ENCODE assay signal across 31 cellular contexts in the genomic region with DNA sequence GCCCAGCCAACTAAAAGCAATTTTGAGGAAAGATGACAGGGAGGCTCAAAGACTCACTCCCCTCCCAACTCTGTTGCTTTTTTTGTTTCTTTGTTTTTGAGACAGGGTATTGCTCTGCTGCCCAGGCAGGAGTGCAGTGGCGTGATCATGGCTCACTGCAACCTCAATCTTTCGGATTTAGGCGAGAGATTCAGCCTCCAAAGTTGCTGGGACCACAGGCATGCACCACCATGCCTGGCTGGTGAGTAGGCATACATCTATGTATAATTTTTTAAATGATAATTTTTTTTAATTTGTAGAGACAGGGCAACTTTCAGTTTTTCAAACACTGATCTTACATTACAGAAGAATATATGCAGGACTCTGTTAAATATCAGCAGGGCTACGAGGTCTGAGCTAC. TPM values are rescaled to one million over a fixed set of nuclear protein-coding genes. Genes with fewer than 3 reads are reported as not detected.
A peak's percentile ranks its signal among the peaks of the same experiment; 100 is the strongest.
DNase-seq lines count a peak whose midpoint lies in the region; TF ChIP-seq lines count a peak whose summit lies in the region.
"Had no signal": no experiment of that assay in that cellular context is flagged by ENCODE, and none has a peak within 500 bp of the region (broad histone marks: within the 10 kb centered on the region; RNA-seq: fewer than 3 reads in every experiment).

No MANE protein-coding gene starts in this region.

- CTCF ChIA-PET in AG04450 (lab: Charles Lee) = interaction anchor here (0.5 kb wide), 1 partner anchor 165 kb away, joined by 5 read pairs; no protein-coding TSS in a partner anchor

- H3K4me3 Mint-ChIP-seq in immature natural killer cell = no peak overlapping the region
- H3K4me3 Mint-ChIP-seq: CD4-positive, CD25-positive, alpha-beta regulatory T cell; natural killer cell treated with Interleukin-12 subunit alpha and Interleukin-12 subunit beta and Interleukin-15 and Interleukin-18, amount 100 ng/mL, for 72 hours; stimulated activated naive CD8-positive, alpha-beta T cell treated with anti-CD3 and anti-CD28 coated beads, Interleukin-15, amount 100 ng/mL, for 72 hours; T-helper 17 cell had no signal

- peaks cover 0 to 4% (median 0%) of the 10 kb centered on the region in 3 donors for H3K36me3 Mint-ChIP-seq in immature natural killer cell
- H3K36me3 Mint-ChIP-seq: CD4-positive, CD25-positive, alpha-beta regulatory T cell; natural killer cell treated with Interleukin-12 subunit alpha and Interleukin-12 subunit beta and Interleukin-15 and Interleukin-18, amount 100 ng/mL, for 72 hours had no signal

- peaks cover 0 to 2% (median 0%) of the 10 kb centered on the region in 3 donors for H3K27me3 Mint-ChIP-seq in immature natural killer cell (ENCODE audit: low read depth in 3 of 3)
- H3K27me3 Mint-ChIP-seq: stimulated activated naive CD8-positive, alpha-beta T cell treated with anti-CD3 and anti-CD28 coated beads, Interleukin-15, amount 100 ng/mL, for 72 hours; T-helper 17 cell had no signal

- no peak overlapping the region for H3K27ac Mint-ChIP-seq in immature natural killer cell
- H3K27ac Mint-ChIP-seq: activated T-cell treated with anti-CD3 and anti-CD28 coated beads, Interleukin-2, amount 50 U/mL, for 72 hours; CD4-positive, CD25-positive, alpha-beta regulatory T cell; natural killer cell treated with Interleukin-12 subunit alpha and Interleukin-12 subunit beta and Interleukin-15 and Interleukin-18, amount 100 ng/mL, for 72 hours; T-helper 17 cell had no signal

- no peaks in the 10 kb centered on the region for H3K27me3 ChIP-seq in AG04450 (ENCODE audit: control insufficient read depth, insufficient read depth, low read length)
- H3K27me3 ChIP-seq: vagina had no signal

- DNase-seq in AG04450 (ENCODE audit: low read depth, low spot score) = no peak
- DNase-seq in M059J (ENCODE audit: low read depth) = peak; percentile 26
- DNase-seq in epithelial cell of prostate (ENCODE audit: low read depth, low spot score) = no peak
- DNase-seq in myocyte (ENCODE audit: low read depth) = peak; percentile 34
- no peak for DNase-seq in immature natural killer cell
- no peak for DNase-seq in stimulated activated naive CD4-positive, alpha-beta T cell treated with Interleukin-2 at 50 U/mL for 16 hours (lab: John Stamatoyannopoulos, UW)
- DNase-seq in NCI-H1105 (lab: John Stamatoyannopoulos, UW) = no peak
- no peak for DNase-seq in stimulated activated CD4-positive, alpha-beta T cell treated with anti-CD3 and anti-CD28 coated beads, Interleukin-4, amount 100 ng/mL, for 4 hours
- DNase-seq: activated naive CD4-positive, alpha-beta T cell treated with Interleukin-2 at 50 U/mL for 16 hours; activated T-cell treated with anti-CD3 and anti-CD28 coated beads, Interleukin-2, amount 50 U/mL, for 72 hours; AML-193; Calu3; CD4-positive, CD25-positive, alpha-beta regulatory T cell; DMS79 treated with DMSO at 0.1 percent for 48 hours; effector CD4-positive, alpha-beta T cell; GOT3; KG1; NCI-H1436; NCI-H2081 treated with DMSO at 0.1 percent for 48 hours; NCI-H226; NCI-H526 treated with DMSO at 0.1 percent for 48 hours; PC-9; small intestine; stimulated activated CD4-positive, alpha-beta T cell treated with anti-CD3 and anti-CD28 coated beads, Interleukin-1b, Interleukin-23, amount 100 ng/mL, for 48 hours; stimulated activated CD8-positive, alpha-beta memory T cell treated with anti-CD3 and anti-CD28 coated beads, Interleukin-4, amount 100 ng/mL, for 48 hours; stimulated activated naive CD8-positive, alpha-beta T cell treated with anti-CD3 and anti-CD28 coated beads, Interleukin-15, amount 100 ng/mL, for 72 hours; T-helper 17 cell had no signal

- no peaks in the 10 kb centered on the region for H3K4me1 Mint-ChIP-seq in immature natural killer cell
- H3K4me1 Mint-ChIP-seq: CD4-positive, CD25-positive, alpha-beta regulatory T cell; stimulated activated naive CD8-positive, alpha-beta T cell treated with anti-CD3 and anti-CD28 coated beads, Interleukin-15, amount 100 ng/mL, for 72 hours; T-helper 17 cell had no signal

- no peaks in the 10 kb centered on the region for H3K9me3 Mint-ChIP-seq in immature natural killer cell
- H3K9me3 Mint-ChIP-seq: activated T-cell treated with anti-CD3 and anti-CD28 coated beads, Interleukin-2, amount 50 U/mL, for 72 hours; CD4-positive, CD25-positive, alpha-beta regulatory T cell; natural killer cell treated with Interleukin-12 subunit alpha and Interleukin-12 subunit beta and Interleukin-15 and Interleukin-18, amount 100 ng/mL, for 72 hours; stimulated activated naive CD8-positive, alpha-beta T cell treated with anti-CD3 and anti-CD28 coated beads, Interleukin-15, amount 100 ng/mL, for 72 hours had no signal

- no peak for TF ChIP-seq CTCF in AG04450 (IDR thresholded peaks at IDR 0.05; ENCODE audit: low read depth, low read length)

- H3K27ac ChIP-seq in AG04450 (ENCODE audit: low read depth, low read length) (peak overlapping the region; percentile 48), epithelial cell of prostate (peak overlapping the region; percentile 9)
- H3K27ac ChIP-seq: HL-60, PC-9, vagina had no signal

- POLR2A ChIA-PET in AG04450 (lab: Yijun Ruan, JAX) = interaction anchor here (0.9 to 1.1 kb wide), 2 partner anchors 15 to 49 kb away, joined by 3 read pairs; no protein-coding TSS in a partner anchor

- no peak overlapping the region for H3K4me3 ChIP-seq in AG04450 (ENCODE audit: low read depth, low read length)
- H3K4me3 ChIP-seq: lung, PC-9, vagina had no signal

- no peaks in the 10 kb centered on the region; the same call in 1 of the 2 replicates for H3K9me3 ChIP-seq in AG04450 (ENCODE audit: control insufficient read depth, insufficient read depth, low read length)
- H3K9me3 ChIP-seq: vagina had no signal

RNA-seq across cellular contexts. Expression of gene THUMPD3, which starts 15.8 kb away (rescaled TPM):
- polyA plus RNA-seq in AG04450 (2011; rRNA removed) (43.3 and 49.8 TPM in 2 replicates), immature natural killer cell (10 to 100 TPM; 13.2 to 23.1 (median 15.3) TPM)
- polyA minus RNA-seq in AG04450 (2011; rRNA and poly(A)+ RNA removed) = 41.8 and 46.6 TPM in 2 replicates
- total RNA-seq in M059J (2014; rRNA removed; shearing (Covaris generic)) = 24.4 and 29.3 TPM in 2 replicates
- 46.9 and 53.2 TPM in 2 replicates for total RNA-seq in myocyte
- 36.3 TPM for polyA plus RNA-seq in myocyte (2012)

RNA-seq across cellular contexts. Expression of gene SETD5, which starts 50.3 kb away (rescaled TPM):
- polyA plus RNA-seq in AG04450 (2011; rRNA removed) (62.4 and 75.0 TPM in 2 replicates), immature natural killer cell (10 to 100 TPM; 13.7 to 50.2 (median 19.2) TPM)
- polyA minus RNA-seq in AG04450 (2011; rRNA and poly(A)+ RNA removed) = 117 and 140 TPM in 2 replicates
- 39.5 and 57.2 TPM in 2 replicates for total RNA-seq in M059J (2014; rRNA removed; shearing (Covaris generic))
- 83.2 and 98.4 TPM in 2 replicates for total RNA-seq in myocyte
- polyA plus RNA-seq in myocyte (2012) = 66.0 TPM

Comparison
In these comparisons a context has a peak if more than half of its experiments do, and no peak if none do; other contexts are left out.
1. DNase-seq: peak in M059J (single experiment) and myocyte (single experiment); none in AG04450 (single experiment), epithelial cell of prostate (single experiment), immature natural killer cell (0 of 3), stimulated activated naive CD4-positive, alpha-beta T cell treated with Interleukin-2 at 50 U/mL for 16 hours (single experiment), NCI-H1105 (single experiment) and stimulated activated CD4-positive, alpha-beta T cell treated with anti-CD3 and anti-CD28 coated beads, Interleukin-4, amount 100 ng/mL, for 4 hours (0 of 2).